Comparison of ENCODE assay signal across 8 cellular contexts in genomic region chr17:71472809-71473789, GRCh38.
A peak's percentile ranks its signal among the peaks of the same experiment; 100 is the strongest.
DNase-seq lines count a peak whose midpoint lies in the region; ATAC-seq and TF ChIP-seq lines count a peak whose summit lies in the region.

No MANE protein-coding gene starts in this region.

- H2AK9ac ChIP-seq in IMR-90 (replicated peaks; ENCODE audit: low read depth, low read length, poor library complexity) = no peak overlapping the region

- CTCF ChIA-PET in IMR-90 (lab: Yijun Ruan, JAX) = interaction anchor here (0.5 to 2.0 kb wide), 14 partner anchors 12 to 724 kb away, joined by 3 to 9 read pairs (median 4); no protein-coding TSS in a partner anchor

- peak overlapping the region; percentile 23 for H3K4ac ChIP-seq in IMR-90 (ENCODE audit: low read depth, low read length)

- H3K23ac ChIP-seq in IMR-90 (ENCODE audit: low read depth, low read length) = no peak overlapping the region

- H3K27ac ChIP-seq in 22Rv1 = no peak overlapping the region
- H3K27ac ChIP-seq in IMR-90 (ENCODE audit: insufficient read depth, low read length) = no peak overlapping the region
- H3K27ac ChIP-seq in OCI-LY3 (ENCODE audit: low read length) = no peak overlapping the region
- no peak overlapping the region for H3K27ac ChIP-seq in esophagus muscularis mucosa (replicated peaks in 1 of 4)

- POLR2A ChIA-PET in IMR-90 (lab: Charles Lee; ENCODE audit: unreplicated experiment) = no interaction called here

- peak overlapping the region; percentile 82 for H3K4me2 ChIP-seq in IMR-90 (ENCODE audit: low read depth, low read length)
- H3K4me2 ChIP-seq in OCI-LY3 (ENCODE audit: low read length) = no peak overlapping the region

- TF ChIP-seq POLR2A in IMR-90 (IDR thresholded peaks at IDR 0.05; ENCODE audit: low read depth, low read length) (no peak), esophagus muscularis mucosa (IDR thresholded peaks at IDR 0.05; ENCODE audit: low read depth) (no peak)

- no peak for TF ChIP-seq EP300 in esophagus muscularis mucosa (IDR thresholded peaks at IDR 0.05)

- TF ChIP-seq RAD21 in IMR-90 (IDR thresholded peaks at IDR 0.05; ENCODE audit: low read length) = peak; percentile 84

- H3K36me3 ChIP-seq in IMR-90 (ENCODE audit: control insufficient read depth, insufficient read depth, low read length) (no peaks in the 10 kb centered on the region), OCI-LY3 (replicated peaks; ENCODE audit: low read depth, low read length) (no peaks in the 10 kb centered on the region), esophagus muscularis mucosa (no peaks in the 10 kb centered on the region)

- H4K20me1 ChIP-seq in IMR-90 (ENCODE audit: insufficient read depth, low read length) (no peaks in the 10 kb centered on the region), OCI-LY3 (ENCODE audit: insufficient read depth, low read length) (no peaks in the 10 kb centered on the region)

- ATAC-seq in IMR-90 (ENCODE audit: low read depth) (peak; percentile 95), HG03039 (IDR thresholded peaks at IDR 0.05; ENCODE audit: unreplicated experiment) (no peak), GM19324 (IDR thresholded peaks at IDR 0.05; ENCODE audit: low FRiP score, unreplicated experiment) (no peak)

- BruUV-seq in IMR-90 (replicated peaks; lab: Mats Ljungman, UMichigan) = no TSS peak

- H3K18ac ChIP-seq in IMR-90 (ENCODE audit: low read depth, low read length) = peak overlapping the region; percentile 87; the same call in 1 of the 2 replicates

- no peaks in the 10 kb centered on the region for H3K9me3 ChIP-seq in IMR-90 (ENCODE audit: control insufficient read depth, insufficient read depth, low read length)
- no peaks in the 10 kb centered on the region for H3K9me3 ChIP-seq in OCI-LY3 (ENCODE audit: insufficient read depth, low read length)
- no peaks in the 10 kb centered on the region for H3K9me3 ChIP-seq in esophagus muscularis mucosa

- TF ChIP-seq CTCF in 22Rv1 (IDR thresholded peaks at IDR 0.05) = peak; percentile 88
- TF ChIP-seq CTCF in GM12875 (IDR thresholded peaks at IDR 0.05; ENCODE audit: borderline replicate concordance, insufficient read depth, low read depth, low read length) = peak; percentile 59
- TF ChIP-seq CTCF in IMR-90 (conservative IDR thresholded peaks at IDR 0.05; ENCODE audit: low read depth, low read length) = peak; percentile 80
- TF ChIP-seq CTCF in OCI-LY3 (IDR thresholded peaks at IDR 0.05; ENCODE audit: low read depth, low read length) = peak; percentile 70
- TF ChIP-seq CTCF in esophagus muscularis mucosa (IDR thresholded peaks at IDR 0.05) = peak; percentile 41 to 58 (median 49)

- H3K4me1 ChIP-seq in IMR-90 (ENCODE audit: control insufficient read depth, insufficient read depth, low read length) (no peaks in the 10 kb centered on the region), OCI-LY3 (ENCODE audit: low read length) (no peaks in the 10 kb centered on the region), esophagus muscularis mucosa (no peaks in the 10 kb centered on the region)

- no peak overlapping the region for H3K4me3 ChIP-seq in GM12875 (ENCODE audit: low read depth, low read length)
- no peak overlapping the region for H3K4me3 ChIP-seq in IMR-90 (ENCODE audit: insufficient read depth, low read depth, low read length)
- no peak overlapping the region for H3K4me3 ChIP-seq in OCI-LY3 (ENCODE audit: low read length)
- no peak overlapping the region for H3K4me3 ChIP-seq in esophagus muscularis mucosa

- H2AK5ac ChIP-seq in IMR-90 (ENCODE audit: low read depth, low read length) = peak overlapping the region; percentile 65; the same call in 1 of the 2 replicates

- H2AFZ ChIP-seq in IMR-90 (replicated peaks; ENCODE audit: low read length, poor library complexity) (peak overlapping the region; percentile 46), OCI-LY3 (ENCODE audit: low read depth, low read length) (no peak overlapping the region)

- H3K56ac ChIP-seq in IMR-90 (ENCODE audit: extremely low read depth, insufficient read depth, low read length) = no peak overlapping the region

- H2BK20ac ChIP-seq in IMR-90 (ENCODE audit: low read depth, low read length) = peak overlapping the region; percentile 86

- no peak overlapping the region for H3K9ac ChIP-seq in IMR-90 (ENCODE audit: low read depth, low read length)
- no peak overlapping the region for H3K9ac ChIP-seq in OCI-LY3 (ENCODE audit: low read length)

- H2BK15ac ChIP-seq in IMR-90 (ENCODE audit: low read depth, low read length) = no peak overlapping the region; the same call in 1 of the 3 replicates

- H3K27me3 ChIP-seq in IMR-90 (ENCODE audit: control insufficient read depth, insufficient read depth, low read length) (no peaks in the 10 kb centered on the region), OCI-LY3 (ENCODE audit: low read depth, low read length) (no peaks in the 10 kb centered on the region), esophagus muscularis mucosa (peaks cover 0 to 8% (median 0%) of the 10 kb centered on the region in 4 donors)

- dilution Hi-C loops in IMR-90 (cut with HindIII; ENCODE audit: low sequenced_read_pairs, unreplicated experiment) = no loop called here

- DNase-seq in IMR-90 (peak; percentile 70), esophagus muscularis mucosa (ENCODE audit: extremely low spot score) (no peak), non-pigmented ciliary epithelial cell (ENCODE audit: low read depth) (peak; percentile 22)

- H2BK120ac ChIP-seq in IMR-90 (ENCODE audit: low read depth, low read length) = peak overlapping the region; percentile 45; the same call in 1 of the 2 replicates

- H3K9me1 ChIP-seq in IMR-90 (ENCODE audit: insufficient read depth, low read length) = no peaks in the 10 kb centered on the region

- peak overlapping the region; percentile 60; the same call in 1 of the 2 replicates for H4K91ac ChIP-seq in IMR-90 (ENCODE audit: insufficient read depth, low read depth, low read length)

- intact Hi-C loops in IMR-90 (cut with micrococcal nuclease) (loop anchor here (1.0 to 5.0 kb wide), 4 partner anchors 645 to 1067 kb away; no protein-coding TSS in a partner anchor), esophagus muscularis mucosa (cut with DNase I) (loop anchor here (5.0 kb wide), 1 partner anchor 644 kb away; no protein-coding TSS in a partner anchor)

- no peak overlapping the region for H4K8ac ChIP-seq in IMR-90 (ENCODE audit: low read depth in 2 of 2, low read length in 2 of 2)

- in situ Hi-C loops in IMR-90 (cut with MboI; ENCODE audit: low sequenced_read_pairs) = loop anchor here (10.0 to 25.0 kb wide), 2 partner anchors 686 to 1072 kb away; no protein-coding TSS in a partner anchor

- no CpG with 5 or more reads among the region's 7 CpGs for WGBS in IMR-90 (ENCODE audit: extremely low coverage in 2 of 2, insufficient read length in 1 of 2), 2 experiments
- 42% methylated on average over 7 of the region's 7 CpGs for WGBS in esophagus muscularis mucosa

- no peaks in the 10 kb centered on the region for H3K79me1 ChIP-seq in IMR-90 (ENCODE audit: low read depth in 1 of 2, low read length in 2 of 2)

- no peak overlapping the region for H3K14ac ChIP-seq in IMR-90 (replicated peaks; ENCODE audit: low read depth, low read length)

- H4K5ac ChIP-seq in IMR-90 (ENCODE audit: low read depth, low read length) = no peak overlapping the region

- no peaks in the 10 kb centered on the region for H3K79me2 ChIP-seq in OCI-LY3 (ENCODE audit: low read length)

- H2BK5ac ChIP-seq in IMR-90 (ENCODE audit: low read depth, low read length, poor library complexity, severe bottlenecking) = no peak overlapping the region

TF ChIP-seq in IMR-90, 13 proteins besides CTCF, POLR2A, EP300 and RAD21:
- TF ChIP-seq SMC3 (IDR thresholded peaks at IDR 0.05; ENCODE audit: low read depth, low read length) (peak; percentile 81), MAFK (IDR thresholded peaks at IDR 0.05; ENCODE audit: low read depth, low read length) (no peak), RFX5 (IDR thresholded peaks at IDR 0.05; ENCODE audit: low read depth, low read length) (no peak)
